Comparison of ENCODE assay signal across 23 cellular contexts in the genomic region with DNA sequence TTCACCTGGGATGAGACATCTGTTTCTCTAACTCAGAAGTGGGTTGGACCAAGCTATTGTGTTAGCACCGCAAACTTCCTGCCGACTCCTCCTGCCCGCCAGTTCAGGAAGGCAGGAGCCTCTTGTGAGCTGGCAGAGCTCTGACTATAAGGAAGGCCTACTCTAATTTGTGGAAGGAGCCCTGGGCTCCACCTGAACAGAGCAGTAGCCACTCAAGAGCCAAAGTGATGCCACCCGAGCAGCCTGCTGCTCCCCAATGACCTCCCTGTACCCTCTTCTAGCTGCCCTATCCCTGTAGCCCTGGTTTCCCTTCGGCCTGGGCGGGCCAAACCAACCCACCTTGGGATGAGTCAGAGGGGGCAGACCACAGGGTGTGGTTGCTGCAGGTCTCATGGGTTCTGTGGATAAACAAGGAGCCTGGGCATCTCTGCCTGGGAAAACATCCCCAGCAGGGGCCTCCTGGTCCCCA.
DNase-seq lines count a peak whose midpoint lies in the region; ATAC-seq and TF ChIP-seq lines count a peak whose summit lies in the region.
"Had no signal": no experiment of that assay in that cellular context is flagged by ENCODE, and none has a peak within 500 bp of the region (broad histone marks: within the 10 kb centered on the region; RNA-seq: fewer than 3 reads in every experiment).

No MANE protein-coding gene starts in this region.

- no TSS peak for BruUV-seq in PC-3 (replicated peaks; lab: Mats Ljungman, UMichigan)

- no peak overlapping the region for H3K27ac ChIP-seq in BLaER1 treated with 17β-estradiol and CSF1 and Interleukin-3, amounts not matched to agents 10 nM and 100 nM
- peak overlapping the region; percentile 92 for H3K27ac ChIP-seq in PC-3 (ENCODE audit: low read length)
- H3K27ac ChIP-seq in epithelial cell of prostate, result peak overlapping the region; percentile 89
- no peak overlapping the region for H3K27ac ChIP-seq in dorsolateral prefrontal cortex
- H3K27ac ChIP-seq: adrenal gland, ovary, right atrium auricular region had no signal

- H3K9ac ChIP-seq in BLaER1 treated with 17β-estradiol and CSF1 and Interleukin-3, amounts not matched to agents 10 nM and 100 nM, result no peak overlapping the region; a peak in 1 of 22 replicates
- peak overlapping the region; percentile 50 for H3K9ac ChIP-seq in PC-3 (ENCODE audit: low read length)

- no peaks in the 10 kb centered on the region for H4K20me1 ChIP-seq in BLaER1 treated with 17β-estradiol and CSF1 and Interleukin-3, amounts not matched to agents 10 nM and 100 nM
- no peaks in the 10 kb centered on the region for H4K20me1 ChIP-seq in PC-3 (ENCODE audit: low read length)

- H3K36me3 ChIP-seq in BLaER1 treated with 17β-estradiol and CSF1 and Interleukin-3, amounts not matched to agents 10 nM and 100 nM, result no peaks in the 10 kb centered on the region
- no peaks in the 10 kb centered on the region for H3K36me3 ChIP-seq in PC-3 (ENCODE audit: low read depth, low read length)
- H3K36me3 ChIP-seq: adrenal gland, ovary, right atrium auricular region had no signal

- DNase-seq in Daoy (ENCODE audit: low read depth) (peak; percentile 81), PC-3 (peak; percentile 90), epithelial cell of prostate (ENCODE audit: low read depth, low spot score) (peak; percentile 85), dorsolateral prefrontal cortex (no peak), RPMI8226 (no peak), inferior parietal cortex (ENCODE audit: extremely low spot score) (no peak)
- DNase-seq: adrenal gland; AML-193; EL; foreskin melanocyte; KBM-7; left colon; NCI-H187; NCI-H2227 treated with DMSO at 0.1 percent for 48 hours; stimulated activated CD4-positive, alpha-beta T cell treated with anti-CD3 and anti-CD28 coated beads, Interleukin-12 subunit alpha, Interleukin-12 subunit beta, amount 100 ng/mL, for 4 hours; stimulated activated CD8-positive, alpha-beta memory T cell treated with anti-CD3 and anti-CD28 coated beads, Interleukin-4, amount 100 ng/mL, for 48 hours; T-helper 2 cell had no signal

- intact Hi-C loops in PC-3 (cut with micrococcal nuclease) (loop anchor here (1.0 kb wide), 1 partner anchor 91 kb away; no protein-coding TSS in a partner anchor), dorsolateral prefrontal cortex (cut with DNase I) (no loop called here)

- H3K9me2 ChIP-seq in PC-3 (replicated peaks; ENCODE audit: low read length), result no peaks in the 10 kb centered on the region

- ATAC-seq in PC-3 (peak; percentile 92), GM18498 (IDR thresholded peaks at IDR 0.05; ENCODE audit: unreplicated experiment) (no peak)
- ATAC-seq: left colon; naive thymus-derived CD4-positive, alpha-beta T cell; WTC11 had no signal

- H3K27me3 ChIP-seq in BLaER1 treated with 17β-estradiol and CSF1 and Interleukin-3, amounts not matched to agents 10 nM and 100 nM, result no peaks in the 10 kb centered on the region
- H3K27me3 ChIP-seq in PC-3 (ENCODE audit: low read length) (no peaks in the 10 kb centered on the region), dorsolateral prefrontal cortex (no peaks in the 10 kb centered on the region)
- H3K27me3 ChIP-seq: adrenal gland, ovary, right atrium auricular region had no signal

- no peaks in the 10 kb centered on the region for H3F3A ChIP-seq in PC-3 (ENCODE audit: low read length, unreplicated experiment)

- peaks cover 5 to 10% (median 7%) of the 10 kb centered on the region in 10 experiments; a peak in 16 of 20 replicates for H3K4me1 ChIP-seq in BLaER1 treated with 17β-estradiol and CSF1 and Interleukin-3, amounts not matched to agents 10 nM and 100 nM
- H3K4me1 ChIP-seq in PC-3 (ENCODE audit: insufficient read depth, low read length), result peaks cover 25% of the 10 kb centered on the region
- H3K4me1 ChIP-seq: adrenal gland had no signal

- CTCF ChIA-PET in PC-3 (lab: Charles Lee), result interaction anchor here (1.0 kb wide), 1 partner anchor 92 kb away, joined by 5 read pairs; no protein-coding TSS in a partner anchor

- H2AFZ ChIP-seq in PC-3 (ENCODE audit: low read length), result peak overlapping the region; percentile 76

- no peak for TF ChIP-seq CTCF in PC-3 (conservative IDR thresholded peaks at IDR 0.05; ENCODE audit: low read depth, low read length)
- no peak for TF ChIP-seq CTCF in dorsolateral prefrontal cortex (IDR thresholded peaks at IDR 0.05 in 54 of 56, conservative IDR thresholded peaks at IDR 0.05 in 2 of 56; ENCODE audit: low read depth in 1 of 56, partially characterized antibody in 56 of 56)

- H3K4me2 ChIP-seq in BLaER1 treated with 17β-estradiol and CSF1 and Interleukin-3, amounts not matched to agents 10 nM and 100 nM, result peak overlapping the region in 10 of 11 experiments; percentile 19 to 60 (median 48); a peak in 18 of 22 replicates
- peak overlapping the region; percentile 82 for H3K4me2 ChIP-seq in PC-3 (ENCODE audit: low read length)

- POLR2A ChIA-PET in PC-3 (lab: Charles Lee; ENCODE audit: unreplicated experiment), result interaction anchor here (0.6 kb wide), 1 partner anchor 679 kb away, joined by 6 read pairs; no protein-coding TSS in a partner anchor

- H3K9me3 ChIP-seq in BLaER1 treated with 17β-estradiol and CSF1 and Interleukin-3, amounts not matched to agents 10 nM and 100 nM (replicated peaks in 1 of 11), result peaks cover 0 to 12% (median 9%) of the 10 kb centered on the region in 11 experiments; a peak in 8 of 22 replicates
- H3K9me3 ChIP-seq in PC-3 (ENCODE audit: low read length), result no peaks in the 10 kb centered on the region
- H3K9me3 ChIP-seq: adrenal gland, ovary, right atrium auricular region had no signal

- H3K79me2 ChIP-seq in PC-3 (ENCODE audit: low read length), result no peaks in the 10 kb centered on the region

- H3K4me3 ChIP-seq in BLaER1 treated with 17β-estradiol and CSF1 and Interleukin-3, amounts not matched to agents 10 nM and 100 nM, result no peak overlapping the region
- H3K4me3 ChIP-seq in PC-3 (ENCODE audit: low read length) (peak overlapping the region; percentile 52), dorsolateral prefrontal cortex (no peak overlapping the region)
- H3K4me3 ChIP-seq: adrenal gland, ovary, right atrium auricular region had no signal

Comparison
In these comparisons a context has a peak if more than half of its experiments do, and no peak if none do; other contexts are left out.
1. H3K27ac ChIP-seq: peak in PC-3 (single experiment) and epithelial cell of prostate (single experiment); none in BLaER1 treated with 17β-estradiol and CSF1 and Interleukin-3, amounts not matched to agents 10 nM and 100 nM (0 of 11) and dorsolateral prefrontal cortex (0 of 59).
2. DNase-seq: peak in Daoy (single experiment), PC-3 (single experiment) and epithelial cell of prostate (single experiment); none in dorsolateral prefrontal cortex (0 of 10), RPMI8226 (single experiment) and inferior parietal cortex (single experiment).